ENCODE assay signal across 1 cellular context in genomic region chr6:131825946-131826345, GRCh38.
TF ChIP-seq lines count a peak whose summit lies in the region.

No MANE protein-coding gene starts in this region.

TF ChIP-seq in HepG2, 621 proteins besides CTCF, POLR2A, EP300 and RAD21 (continues in another document):
- TF ChIP-seq HDAC2 (CRISPR knock-in tag; IDR thresholded peaks at IDR 0.05) (peak; percentile 73), ZNF18 (CRISPR knock-in tag; IDR thresholded peaks at IDR 0.05; ENCODE audit: insufficient replicate concordance) (no peak), ZBTB21 (CRISPR knock-in tag; IDR thresholded peaks at IDR 0.05) (no peak), ELF1 (CRISPR knock-in tag; IDR thresholded peaks at IDR 0.05) (peak; percentile 59), TBX2 (CRISPR knock-in tag; IDR thresholded peaks at IDR 0.05; ENCODE audit: borderline replicate concordance) (peak; percentile 53; the same call in 1 of the 2 replicates), KAT8 (CRISPR knock-in tag; IDR thresholded peaks at IDR 0.05) (peak; percentile 85), CAMTA2 (CRISPR knock-in tag; IDR thresholded peaks at IDR 0.05; ENCODE audit: borderline replicate concordance) (no peak), HNRNPUL1 (IDR thresholded peaks at IDR 0.05; ENCODE audit: low read depth, low read length) (no peak), TP53 (CRISPR knock-in tag; conservative IDR thresholded peaks at IDR 0.05) (peak; percentile 58; the same call in 1 of the 2 replicates), ZNF784 (CRISPR knock-in tag; IDR thresholded peaks at IDR 0.05; ENCODE audit: borderline replicate concordance) (no peak), PHF5A (CRISPR knock-in tag; IDR thresholded peaks at IDR 0.05; ENCODE audit: low read depth, unreplicated experiment) (peak; percentile 18), ZBTB4 (CRISPR knock-in tag; IDR thresholded peaks at IDR 0.05; ENCODE audit: borderline replicate concordance) (no peak), ASH2L (IDR thresholded peaks at IDR 0.05; ENCODE audit: insufficient read length, low read depth, low read length) (peak; percentile 10), CREB1 (IDR thresholded peaks at IDR 0.05) (no peak), CREB1 (CRISPR knock-in tag; IDR thresholded peaks at IDR 0.05) (peak; percentile 66; the same call in 1 of the 2 replicates), ZBTB25 (CRISPR knock-in tag; IDR thresholded peaks at IDR 0.05) (peak; percentile 46; the same call in 1 of the 2 replicates), ZNF766 (CRISPR knock-in tag; IDR thresholded peaks at IDR 0.05; ENCODE audit: borderline replicate concordance) (no peak), ZNF430 (CRISPR knock-in tag; IDR thresholded peaks at IDR 0.05) (no peak), IKZF4 (CRISPR knock-in tag; IDR thresholded peaks at IDR 0.05; ENCODE audit: borderline replicate concordance, low read depth, not compliant biosample characterization) (no peak), ZBTB40 (IDR thresholded peaks at IDR 0.05) (peak; percentile 31; the same call in 1 of the 2 replicates), ZBTB40 (CRISPR knock-in tag; IDR thresholded peaks at IDR 0.05) (no peak; the same call in 1 of the 2 replicates), ARID4A (CRISPR knock-in tag; IDR thresholded peaks at IDR 0.05; ENCODE audit: borderline replicate concordance) (peak; percentile 47; the same call in 1 of the 2 replicates), GFI1 (CRISPR knock-in tag; IDR thresholded peaks at IDR 0.05; ENCODE audit: borderline replicate concordance) (peak; percentile 53; the same call in 1 of the 2 replicates), TFDP2 (CRISPR knock-in tag; IDR thresholded peaks at IDR 0.05) (no peak), ZNF580 (CRISPR knock-in tag; IDR thresholded peaks at IDR 0.05; ENCODE audit: borderline replicate concordance, low read depth) (peak; percentile 32; the same call in 1 of the 2 replicates), ERF (CRISPR knock-in tag; IDR thresholded peaks at IDR 0.05) (peak; percentile 41), KLF11 (CRISPR knock-in tag; IDR thresholded peaks at IDR 0.05) (no peak), FOXA3 (CRISPR knock-in tag; IDR thresholded peaks at IDR 0.05) (peak; percentile 90), MXD1 (CRISPR knock-in tag; IDR thresholded peaks at IDR 0.05) (no peak), ZNF605 (CRISPR knock-in tag; IDR thresholded peaks at IDR 0.05) (no peak), MIXL1 (CRISPR knock-in tag; IDR thresholded peaks at IDR 0.05) (peak; percentile 94), PRPF4 (IDR thresholded peaks at IDR 0.05; ENCODE audit: low read depth, low read length, poor library complexity, severe bottlenecking) (no peak), RARA (CRISPR knock-in tag; IDR thresholded peaks at IDR 0.05) (peak; percentile 81)
